In genomic region chr2:239246723-239247122, GRCh38 we compare ENCODE assay signal across 10 cellular contexts.
DNase-seq lines count a peak whose midpoint lies in the region; ATAC-seq, FAIRE-seq and TF ChIP-seq lines count a peak whose summit lies in the region.
"Had no signal": no experiment of that assay in that cellular context is flagged by ENCODE, and none has a peak within 500 bp of the region (broad histone marks: within the 10 kb centered on the region; RNA-seq: fewer than 3 reads in every experiment).

No MANE protein-coding gene starts in this region.

- intact Hi-C loops in CD14-positive monocyte (cut with micrococcal nuclease) = no loop called here
- intact Hi-C loops in lower lobe of right lung (cut with DNase I) = no loop called here

- ATAC-seq in lower lobe of right lung (peak; percentile 15 to 30), GM21526 (IDR thresholded peaks at IDR 0.05; ENCODE audit: low FRiP score, unreplicated experiment) (no peak), HG02623 (IDR thresholded peaks at IDR 0.05; ENCODE audit: unreplicated experiment) (no peak)

- H3K9me3 Mint-ChIP-seq in CD14-positive monocyte = peaks cover 0 to 5% (median 0%) of the 10 kb centered on the region in 7 donors
- no peaks in the 10 kb centered on the region for H3K9me3 Mint-ChIP-seq in progenitor cell of endocrine pancreas (ENCODE audit: low read depth)

- peaks cover 45 to 64% of the 10 kb centered on the region in 2 donors for H3K36me3 Mint-ChIP-seq in CD14-positive monocyte
- H3K36me3 Mint-ChIP-seq in progenitor cell of endocrine pancreas (ENCODE audit: insufficient read depth) = no peaks in the 10 kb centered on the region

- no peaks in the 10 kb centered on the region for H3K36me3 ChIP-seq in lower lobe of right lung

- H3K27ac ChIP-seq in lower lobe of right lung = no peak overlapping the region

- no peak for FAIRE-seq in urothelium cell line (lab: Jason Lieb, UNC)
- FAIRE-seq: colon had no signal

- no peaks in the 10 kb centered on the region for H3K9me3 ChIP-seq in lower lobe of right lung

- H3K4me1 Mint-ChIP-seq in CD14-positive monocyte (peaks cover 93% of the 10 kb centered on the region), progenitor cell of endocrine pancreas (ENCODE audit: low read depth) (peaks cover 11% of the 10 kb centered on the region)

- H3K27ac Mint-ChIP-seq in CD14-positive monocyte = peak overlapping the region in 4 of 7 donors; percentile 46 to 71 (median 62)
- H3K27ac Mint-ChIP-seq in progenitor cell of endocrine pancreas = no peak overlapping the region

- DNase-seq in CD14-positive monocyte (ENCODE audit: low spot score) (peak; percentile 30), NCI-H1417 (lab: John Stamatoyannopoulos, UW) (peak; percentile 77 to 90 (median 77)), amniotic epithelial cell (ENCODE audit: low read depth) (peak; percentile 70), lower lobe of right lung (no peak), progenitor cell of endocrine pancreas (ENCODE audit: low spot score, unreplicated experiment) (no peak), urothelium cell line (ENCODE audit: low spot score) (no peak)
- DNase-seq: NCI-H1694 had no signal

- H3K27me3 Mint-ChIP-seq in CD14-positive monocyte (ENCODE audit: low read depth in 3 of 3) (peaks cover 0 to 1% (median 0%) of the 10 kb centered on the region in 3 donors), progenitor cell of endocrine pancreas (no peaks in the 10 kb centered on the region)

- TF ChIP-seq CTCF in CD14-positive monocyte (IDR thresholded peaks at IDR 0.05) (no peak), lower lobe of right lung (IDR thresholded peaks at IDR 0.05) (no peak), progenitor cell of endocrine pancreas (IDR thresholded peaks at IDR 0.05; ENCODE audit: unreplicated experiment) (no peak)

- H3K4me3 ChIP-seq in lower lobe of right lung = no peak overlapping the region

- H3K27me3 ChIP-seq in lower lobe of right lung (ENCODE audit: low read depth) = no peaks in the 10 kb centered on the region

- peak overlapping the region in 1 of 2 donors; percentile 60 for H3K4me3 Mint-ChIP-seq in CD14-positive monocyte
- no peak overlapping the region for H3K4me3 Mint-ChIP-seq in progenitor cell of endocrine pancreas (ENCODE audit: low read depth)

- H3K4me1 ChIP-seq in lower lobe of right lung = peaks cover 27% of the 10 kb centered on the region

Comparison
In these comparisons a context has a peak if more than half of its experiments do, and no peak if none do; other contexts are left out.
1. DNase-seq: peak in CD14-positive monocyte (single experiment), NCI-H1417 (3 of 3) and amniotic epithelial cell (single experiment); none in lower lobe of right lung (single experiment), progenitor cell of endocrine pancreas (single experiment) and urothelium cell line (single experiment).
2. ATAC-seq: peak in lower lobe of right lung (2 of 2); none in GM21526 (single experiment) and HG02623 (single experiment).